19 cellular contexts compared by ENCODE assay signal in the genomic region with DNA sequence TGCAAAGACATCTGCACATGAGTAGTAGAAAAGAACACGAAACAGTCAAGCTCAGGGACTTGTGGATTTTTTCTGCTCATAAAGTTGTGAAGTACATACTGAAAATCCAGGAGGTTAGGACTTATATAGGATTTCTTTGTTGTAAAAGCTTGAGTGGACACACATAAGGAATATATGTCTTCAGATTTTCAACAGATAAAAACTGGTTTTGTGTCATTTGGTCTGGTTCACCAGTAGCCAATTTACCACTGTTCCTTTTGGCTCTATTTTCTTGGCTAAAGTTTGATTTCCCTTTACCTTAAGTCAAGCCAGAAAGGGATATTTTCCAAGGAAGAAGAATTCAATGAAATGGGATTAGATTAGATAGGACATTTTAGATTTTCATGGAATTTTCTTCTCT.
"Had no signal": no experiment of that assay in that cellular context is flagged by ENCODE, and none has a peak within 500 bp of the region (broad histone marks: within the 10 kb centered on the region; RNA-seq: fewer than 3 reads in every experiment).

No MANE protein-coding gene starts in this region.

- ATAC-seq: Right ventricle myocardium inferior, SK-N-SH treated with all-trans-retinoic acid at 6 μM for 48 hours had no signal

- DNase-seq: IMR-90, KG1, MM.1S, NCI-H1092 treated with DMSO at 0.1 percent for 48 hours, NCI-H1436, NCI-H187, NCI-H2029, NCI-H2081 treated with DMSO at 0.1 percent for 48 hours, NCI-H2171, NCI-H226, NCI-H446, NCI-H510A, NCI-H524 treated with DMSO at 0.1 percent for 48 hours, NCI-H69, NCI-H774, SHP77 treated with DMSO at 0.1 percent for 48 hours, SJCRH30 had no signal

- H3K4me3 ChIP-seq: SJCRH30 had no signal

- H3K36me3 ChIP-seq: SJCRH30 had no signal

- H3K27ac ChIP-seq: SJCRH30 had no signal

- H3K27me3 ChIP-seq: SJCRH30 had no signal
